In genomic region chr9:136686794-136687711, GRCh38 we compare ENCODE assay signal across 8 cellular contexts. TPM values are rescaled to one million over a fixed set of nuclear protein-coding genes. Genes with fewer than 3 reads are reported as not detected.
DNase-seq lines count a peak whose midpoint lies in the region; ATAC-seq and TF ChIP-seq lines count a peak whose summit lies in the region.

AGPAT2 (minus strand) TSS chr9:136687457; CDS start chr9:136687357, 100 bp downstream.

- intact Hi-C loops in activated CD4-positive, alpha-beta memory T cell treated with anti-CD3 and anti-CD28 coated beads for 36 hours (cut with micrococcal nuclease): no loop called here

- H3K4me3 Mint-ChIP-seq in activated CD4-positive, alpha-beta memory T cell treated with anti-CD3 and anti-CD28 coated beads for 36 hours: peak within 1 kb of the TSS; percentile 73

- CTCF ChIA-PET in activated CD4-positive, alpha-beta memory T cell treated with anti-CD3 and anti-CD28 coated beads for 36 hours (lab: Charles Lee): interaction anchor here (0.6 to 1.5 kb wide), 4 partner anchors 15 to 433 kb away, joined by 3 to 5 read pairs (median 3); no protein-coding TSS in a partner anchor

- no peaks in the 10 kb centered on the region for H3K4me1 Mint-ChIP-seq in activated CD4-positive, alpha-beta memory T cell treated with anti-CD3 and anti-CD28 coated beads for 36 hours (ENCODE audit: low read depth)

- POLR2A ChIA-PET in activated CD4-positive, alpha-beta memory T cell treated with anti-CD3 and anti-CD28 coated beads for 36 hours (lab: Charles Lee): interaction anchor here (1.0 kb wide), 1 partner anchor 10 kb away, joined by 3 read pairs; no protein-coding TSS in a partner anchor

- no peak for TF ChIP-seq CTCF in GM06990 (IDR thresholded peaks at IDR 0.05; ENCODE audit: insufficient read depth, low read length, poor library complexity, severe bottlenecking)

- DNase-seq in GM06990 (ENCODE audit: extremely low read depth, insufficient read length): peak; percentile 74
- peak; percentile 36 for DNase-seq in NCI-H345 treated with DMSO at 0.1 percent for 48 hours (lab: John Stamatoyannopoulos, UW; ENCODE audit: unreplicated experiment)
- peak; percentile 77 for DNase-seq in activated CD4-positive, alpha-beta memory T cell treated with anti-CD3 and anti-CD28 coated beads for 36 hours
- peak; percentile 48 for DNase-seq in effector CD8-positive, alpha-beta T cell (lab: John Stamatoyannopoulos, UW)
- no peak for DNase-seq in mesenteric fat pad (ENCODE audit: low spot score)
- DNase-seq in stimulated activated CD8-positive, alpha-beta memory T cell treated with anti-CD3 and anti-CD28 coated beads, Interleukin-4, amount 100 ng/mL, for 4 hours (ENCODE audit: low read depth in 2 of 2, low spot score in 1 of 2): peak; percentile 23 to 40
- no peak for DNase-seq in NCI-H1694 treated with DMSO at 0.1 percent for 48 hours (lab: John Stamatoyannopoulos, UW)

- H3K36me3 Mint-ChIP-seq in activated CD4-positive, alpha-beta memory T cell treated with anti-CD3 and anti-CD28 coated beads for 36 hours: no peaks in the 10 kb centered on the region

- peaks cover 3% of the 10 kb centered on the region for H3K27me3 Mint-ChIP-seq in activated CD4-positive, alpha-beta memory T cell treated with anti-CD3 and anti-CD28 coated beads for 36 hours

- H3K4me3 ChIP-seq in GM06990 (replicated peaks; ENCODE audit: low read depth, low read length): peak within 1 kb of the TSS; percentile 68

- H3K36me3 ChIP-seq in GM06990 (ENCODE audit: control insufficient read depth, insufficient read depth, low read length): no peaks in the 10 kb centered on the region

- no peak within 1 kb of the TSS for H3K27ac Mint-ChIP-seq in activated CD4-positive, alpha-beta memory T cell treated with anti-CD3 and anti-CD28 coated beads for 36 hours

- no peaks in the 10 kb centered on the region for H3K27me3 ChIP-seq in GM06990 (replicated peaks; ENCODE audit: control insufficient read depth, insufficient read depth, low read length)

- peak; percentile 64 for ATAC-seq in HG02623 (IDR thresholded peaks at IDR 0.05; ENCODE audit: unreplicated experiment)

- no peaks in the 10 kb centered on the region for H3K9me3 Mint-ChIP-seq in activated CD4-positive, alpha-beta memory T cell treated with anti-CD3 and anti-CD28 coated beads for 36 hours

RNA-seq across cellular contexts. Expression of gene AGPAT2, which starts in this region (rescaled TPM):
- total RNA-seq in activated CD4-positive, alpha-beta memory T cell treated with anti-CD3 and anti-CD28 coated beads for 36 hours: 10 to 100 TPM; 16.3 to 16.8 TPM
- total RNA-seq in mesenteric fat pad: 547 TPM

Comparison
In these comparisons a context has a peak if more than half of its experiments do, and no peak if none do; other contexts are left out.
1. RNA of gene AGPAT2 (total RNA-seq): 547 TPM in mesenteric fat pad (single experiment); 16.3 to 16.8 TPM in activated CD4-positive, alpha-beta memory T cell treated with anti-CD3 and anti-CD28 coated beads for 36 hours; every median in the first group is over 10 times any median in the second.
2. DNase-seq: peak in GM06990 (single experiment), NCI-H345 treated with DMSO at 0.1 percent for 48 hours (single experiment), activated CD4-positive, alpha-beta memory T cell treated with anti-CD3 and anti-CD28 coated beads for 36 hours (single experiment), effector CD8-positive, alpha-beta T cell (single experiment) and stimulated activated CD8-positive, alpha-beta memory T cell treated with anti-CD3 and anti-CD28 coated beads, Interleukin-4, amount 100 ng/mL, for 4 hours (2 of 2); none in mesenteric fat pad (single experiment) and NCI-H1694 treated with DMSO at 0.1 percent for 48 hours (single experiment).